ENCODE assay signal across 8 cellular contexts in the genomic region with DNA sequence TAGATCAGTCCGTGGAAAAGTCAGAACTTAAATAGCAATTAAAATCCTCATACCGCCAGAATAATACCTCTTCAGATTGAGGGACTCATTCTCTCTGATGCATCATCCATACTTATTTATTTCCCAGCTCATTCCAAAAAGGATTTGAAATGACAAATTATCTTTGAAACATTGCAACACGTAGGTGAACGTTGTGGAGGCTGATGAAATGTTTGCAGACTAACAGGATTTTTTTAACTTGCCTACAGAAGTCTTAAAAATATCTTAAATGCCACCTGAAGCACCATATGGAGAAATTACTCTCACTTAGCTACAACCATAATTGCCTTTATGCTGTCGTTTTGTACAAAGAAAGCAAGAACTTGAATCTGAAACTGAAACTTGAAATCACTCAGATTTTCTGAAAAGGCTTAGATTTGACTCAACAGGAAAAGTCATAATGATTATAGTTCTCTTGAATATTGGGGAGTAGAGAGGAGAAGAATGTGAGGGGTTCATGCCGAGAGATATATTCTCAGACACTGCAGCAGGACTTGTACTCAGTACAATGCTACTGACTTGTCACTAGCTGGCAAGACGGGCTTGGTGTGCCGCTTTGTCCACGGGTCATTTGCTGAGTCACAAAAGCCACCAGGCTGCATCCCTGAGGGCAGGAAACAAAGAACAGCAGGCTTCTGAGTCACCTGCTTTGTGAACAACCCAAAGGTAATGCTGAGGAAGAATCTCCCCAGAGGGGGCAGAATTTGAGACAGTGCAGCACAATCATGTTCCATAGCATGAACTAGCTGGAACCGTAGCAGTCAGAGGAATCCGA. TPM values are rescaled to one million over a fixed set of nuclear protein-coding genes. Genes with fewer than 3 reads are reported as not detected.
DNase-seq lines count a peak whose midpoint lies in the region; ATAC-seq, FAIRE-seq and TF ChIP-seq lines count a peak whose summit lies in the region.

No MANE protein-coding gene starts in this region.

- no peaks in the 10 kb centered on the region for H3K9me3 ChIP-seq in PC-3 (ENCODE audit: low read length)
- H3K9me3 ChIP-seq in heart left ventricle, result no peaks in the 10 kb centered on the region
- H3K9me3 ChIP-seq in testis, result no peaks in the 10 kb centered on the region

- POLR2A ChIA-PET in PC-3 (lab: Charles Lee; ENCODE audit: unreplicated experiment), result interaction anchor here (0.6 kb wide), 1 partner anchor 623 kb away, joined by 3 read pairs; no protein-coding TSS in a partner anchor

- peak overlapping the region; percentile 7; the same call in 1 of the 2 replicates for H2AFZ ChIP-seq in PC-3 (ENCODE audit: low read length)

- no peaks in the 10 kb centered on the region for H3F3A ChIP-seq in PC-3 (ENCODE audit: low read length, unreplicated experiment)

- H3K27ac Mint-ChIP-seq in CD14-positive monocyte, result peak overlapping the region; percentile 79 to 89 (median 85)
- peak overlapping the region; percentile 71 for H3K27ac Mint-ChIP-seq in activated T-helper 2 cell treated with anti-CD3 and anti-CD28 coated beads, Interferon-gamma antibody, Interleukin-2, Interleukin-4, amounts not matched to agents 10 μg/mL and 5 μg/mL and 100 μg/mL, durations not matched to agents 14 hours and 24 hours and 36 hours

- H3K4me2 ChIP-seq in PC-3 (ENCODE audit: low read length), result peak overlapping the region; percentile 79

- H3K9me3 Mint-ChIP-seq in CD14-positive monocyte, result peaks cover 0 to 1% (median 0%) of the 10 kb centered on the region in 7 donors
- H3K9me3 Mint-ChIP-seq in activated T-helper 2 cell treated with anti-CD3 and anti-CD28 coated beads, Interferon-gamma antibody, Interleukin-2, Interleukin-4, amounts not matched to agents 10 μg/mL and 5 μg/mL and 100 μg/mL, durations not matched to agents 14 hours and 24 hours and 36 hours, result no peaks in the 10 kb centered on the region

- H3K36me3 ChIP-seq in PC-3 (ENCODE audit: low read depth, low read length) (no peaks in the 10 kb centered on the region), heart left ventricle (no peaks in the 10 kb centered on the region), testis (ENCODE audit: low read depth, missing control alignments) (no peaks in the 10 kb centered on the region)

- DNase-seq in CD14-positive monocyte (ENCODE audit: low spot score) (peak; percentile 86), GM19239 (ENCODE audit: insufficient read length, low spot score) (peak; percentile 46), PC-3 (peak; percentile 98), heart left ventricle (peak in 2 of 5 donors; percentile 31 to 36), skeletal muscle cell (ENCODE audit: low read depth) (no peak), testis (no peak)
- DNase-seq in activated T-helper 2 cell treated with anti-CD3 and anti-CD28 coated beads, Interferon-gamma antibody, Interleukin-2, Interleukin-4, amounts not matched to agents 10 μg/mL and 5 μg/mL and 100 μg/mL, durations not matched to agents 14 hours and 24 hours and 36 hours (ENCODE audit: low spot score), result peak; percentile 46

- peak overlapping the region; percentile 73 to 93 for H3K4me3 Mint-ChIP-seq in CD14-positive monocyte
- peak overlapping the region; percentile 59 for H3K4me3 Mint-ChIP-seq in activated T-helper 2 cell treated with anti-CD3 and anti-CD28 coated beads, Interferon-gamma antibody, Interleukin-2, Interleukin-4, amounts not matched to agents 10 μg/mL and 5 μg/mL and 100 μg/mL, durations not matched to agents 14 hours and 24 hours and 36 hours (ENCODE audit: low read depth)

- TF ChIP-seq CTCF in CD14-positive monocyte (IDR thresholded peaks at IDR 0.05) (peak; percentile 48), PC-3 (conservative IDR thresholded peaks at IDR 0.05; ENCODE audit: low read depth, low read length) (peak; percentile 66), heart left ventricle (IDR thresholded peaks at IDR 0.05) (no peak), testis (IDR thresholded peaks at IDR 0.05) (no peak)

- WGBS in heart left ventricle, 4 donors, result 50 to 55% (median 52%) methylated on average over 11 of the region's 11 CpGs
- 59 to 63% methylated on average over 11 of the region's 11 CpGs for WGBS in testis, 2 donors

- no peaks in the 10 kb centered on the region for H3K27me3 ChIP-seq in PC-3 (ENCODE audit: low read length)
- H3K27me3 ChIP-seq in heart left ventricle, result no peaks in the 10 kb centered on the region
- no peaks in the 10 kb centered on the region for H3K27me3 ChIP-seq in testis

- peak overlapping the region; percentile 60 for H3K4me3 ChIP-seq in PC-3 (ENCODE audit: low read length)
- H3K4me3 ChIP-seq in heart left ventricle, result peak overlapping the region in 8 of 12 donors; percentile 12 to 55 (median 32)
- peak overlapping the region; percentile 29 for H3K4me3 ChIP-seq in skeletal muscle cell (ENCODE audit: low read depth, low read length)
- H3K4me3 ChIP-seq in testis, result no peak overlapping the region

- peak overlapping the region; percentile 27; the same call in 1 of the 2 replicates for H3K27ac ChIP-seq in PC-3 (ENCODE audit: low read length)
- peak overlapping the region in 1 of 12 donors; percentile 56 for H3K27ac ChIP-seq in heart left ventricle
- no peak overlapping the region for H3K27ac ChIP-seq in testis

- H3K4me1 Mint-ChIP-seq in CD14-positive monocyte, result peaks cover 10% of the 10 kb centered on the region
- H3K4me1 Mint-ChIP-seq in activated T-helper 2 cell treated with anti-CD3 and anti-CD28 coated beads, Interferon-gamma antibody, Interleukin-2, Interleukin-4, amounts not matched to agents 10 μg/mL and 5 μg/mL and 100 μg/mL, durations not matched to agents 14 hours and 24 hours and 36 hours (ENCODE audit: low read depth), result peaks cover 35% of the 10 kb centered on the region

- peaks cover 4 to 5% (median 5%) of the 10 kb centered on the region in 3 donors for H3K27me3 Mint-ChIP-seq in CD14-positive monocyte (ENCODE audit: low read depth in 3 of 3)
- peaks cover 42% of the 10 kb centered on the region for H3K27me3 Mint-ChIP-seq in activated T-helper 2 cell treated with anti-CD3 and anti-CD28 coated beads, Interferon-gamma antibody, Interleukin-2, Interleukin-4, amounts not matched to agents 10 μg/mL and 5 μg/mL and 100 μg/mL, durations not matched to agents 14 hours and 24 hours and 36 hours (ENCODE audit: low read depth)

- intact Hi-C loops in CD14-positive monocyte (cut with micrococcal nuclease) (no loop called here), PC-3 (cut with micrococcal nuclease) (loop anchor here (10.0 kb wide), 1 partner anchor 177 kb away; no protein-coding TSS in a partner anchor), heart left ventricle (cut with DNase I) (no loop called here), testis (cut with DNase I; ENCODE audit: low total_unique reads) (no loop called here)
- intact Hi-C loops in activated T-helper 2 cell treated with anti-CD3 and anti-CD28 coated beads, Interferon-gamma antibody, Interleukin-2, Interleukin-4, amounts not matched to agents 10 μg/mL and 5 μg/mL and 100 μg/mL, durations not matched to agents 14 hours and 24 hours and 36 hours (cut with micrococcal nuclease), result loop anchor here (1.0 to 10.0 kb wide), 3 partner anchors 8 to 99 kb away; no protein-coding TSS in a partner anchor

- peak; percentile 88 for FAIRE-seq in GM19239 (lab: Jason Lieb, UNC)

- ATAC-seq in HG03342 (IDR thresholded peaks at IDR 0.05; ENCODE audit: unreplicated experiment), result peak; percentile 85
- ATAC-seq in PC-3, result peak; percentile 98
- ATAC-seq in heart left ventricle, result peak in 3 of 4 donors; percentile 62 to 65 (median 62)

- BruUV-seq in PC-3 (replicated peaks; lab: Mats Ljungman, UMichigan), result no TSS peak

- no peaks in the 10 kb centered on the region for H3K79me2 ChIP-seq in PC-3 (ENCODE audit: low read length)

- H3K4me1 ChIP-seq in PC-3 (ENCODE audit: insufficient read depth, low read length), result peaks cover 28% of the 10 kb centered on the region
- peaks cover 0 to 9% (median 0%) of the 10 kb centered on the region in 12 donors for H3K4me1 ChIP-seq in heart left ventricle
- H3K4me1 ChIP-seq in testis, result no peaks in the 10 kb centered on the region

- CTCF ChIA-PET in PC-3 (lab: Charles Lee), result interaction anchor here (0.5 to 1.3 kb wide), 4 partner anchors 13 to 499 kb away, joined by 3 to 6 read pairs (median 4); no protein-coding TSS in a partner anchor

- no peaks in the 10 kb centered on the region for H3K9me2 ChIP-seq in PC-3 (replicated peaks; ENCODE audit: low read length)

- no peaks in the 10 kb centered on the region for H3K36me3 Mint-ChIP-seq in CD14-positive monocyte
- H3K36me3 Mint-ChIP-seq in activated T-helper 2 cell treated with anti-CD3 and anti-CD28 coated beads, Interferon-gamma antibody, Interleukin-2, Interleukin-4, amounts not matched to agents 10 μg/mL and 5 μg/mL and 100 μg/mL, durations not matched to agents 14 hours and 24 hours and 36 hours (ENCODE audit: low read depth), result no peaks in the 10 kb centered on the region

- no peaks in the 10 kb centered on the region for H4K20me1 ChIP-seq in PC-3 (ENCODE audit: low read length)

- TF ChIP-seq POLR2A in heart left ventricle (IDR thresholded peaks at IDR 0.05) (no peak), testis (IDR thresholded peaks at IDR 0.05) (no peak)

- no peak overlapping the region for H3K9ac ChIP-seq in PC-3 (ENCODE audit: low read length)

RNA-seq across cellular contexts. Expression of a gene that starts 7.1 kb away (rescaled TPM):
- polyA plus RNA-seq in CD14-positive monocyte (under 1 TPM; 0.28 to 0.34 TPM), heart left ventricle (under 1 TPM; 0.61 to 0.91 TPM), testis (ENCODE audit: insufficient read depth, low read depth, low replicate concordance) (17.7 TPM)
- total RNA-seq in PC-3 (2014; rRNA removed) (2.4 and 2.9 TPM in 2 replicates), heart left ventricle (10 to 100 TPM in 1 of 9 donors, 1 to 10 TPM in 8; 1.7 to 10.6 (median 3.8) TPM), testis (10 to 100 TPM; 47.4 to 53.7 TPM)
- 0.02 and 0.69 TPM in 2 replicates for total RNA-seq in activated T-helper 2 cell treated with anti-CD3 and anti-CD28 coated beads, Interferon-gamma antibody, Interleukin-2, Interleukin-4, amounts not matched to agents 10 μg/mL and 5 μg/mL and 100 μg/mL, durations not matched to agents 14 hours and 24 hours and 36 hours

Comparison
In these comparisons a context has a peak if more than half of its experiments do, and no peak if none do; other contexts are left out.
1. DNase-seq: peak in CD14-positive monocyte (single experiment), GM19239 (single experiment), PC-3 (single experiment) and activated T-helper 2 cell treated with anti-CD3 and anti-CD28 coated beads, Interferon-gamma antibody, Interleukin-2, Interleukin-4, amounts not matched to agents 10 μg/mL and 5 μg/mL and 100 μg/mL, durations not matched to agents 14 hours and 24 hours and 36 hours (single experiment); none in skeletal muscle cell (single experiment) and testis (single experiment).
2. CTCF ChIP-seq: peak in CD14-positive monocyte (single experiment) and PC-3 (single experiment); none in heart left ventricle (0 of 12) and testis (0 of 3).
3. H3K4me3 ChIP-seq: peak in PC-3 (single experiment), heart left ventricle (8 of 12) and skeletal muscle cell (single experiment); none in testis (0 of 2).
4. RNA of a gene that starts 7.1 kb away (total RNA-seq): 47.4 to 53.7 TPM in testis; 1.7 to 10.6 TPM in heart left ventricle, 2.4 to 2.9 TPM in PC-3 and 0.02 to 0.69 TPM in activated T-helper 2 cell treated with anti-CD3 and anti-CD28 coated beads, Interferon-gamma antibody, Interleukin-2, Interleukin-4, amounts not matched to agents 10 μg/mL and 5 μg/mL and 100 μg/mL, durations not matched to agents 14 hours and 24 hours and 36 hours; every median in the first group is over 4 times any median in the second.
5. intact Hi-C loops: an anchor here in PC-3 (10.0 kb wide) and activated T-helper 2 cell treated with anti-CD3 and anti-CD28 coated beads, Interferon-gamma antibody, Interleukin-2, Interleukin-4, amounts not matched to agents 10 μg/mL and 5 μg/mL and 100 μg/mL, durations not matched to agents 14 hours and 24 hours and 36 hours (1.0 to 10.0 kb wide); none called in CD14-positive monocyte, heart left ventricle and testis.
6. Peak in every context shown above with its lines, with median percentiles within 50 percentile points of each other: ATAC-seq.